1 cellular context compared by ENCODE assay signal in genomic region chr18:24014986-24015896, GRCh38.
TF ChIP-seq lines count a peak whose summit lies in the region.

No MANE protein-coding gene starts in this region.

TF ChIP-seq in WTC11, 78 proteins besides CTCF, POLR2A, EP300 and RAD21 (continued from another document):
- peak; percentile 24; the same call in 1 of the 2 replicates for TF ChIP-seq PRDM15 (CRISPR knock-in tag; IDR thresholded peaks at IDR 0.05)
- no peak for TF ChIP-seq ZNF121 (CRISPR knock-in tag; IDR thresholded peaks at IDR 0.05)
- no peak for TF ChIP-seq GABPB1 (CRISPR knock-in tag; IDR thresholded peaks at IDR 0.05)
- TF ChIP-seq TP53 (CRISPR knock-in tag; IDR thresholded peaks at IDR 0.05): peak; percentile 23; the same call in 1 of the 2 replicates
